21 cellular contexts compared by ENCODE assay signal in the genomic region with DNA sequence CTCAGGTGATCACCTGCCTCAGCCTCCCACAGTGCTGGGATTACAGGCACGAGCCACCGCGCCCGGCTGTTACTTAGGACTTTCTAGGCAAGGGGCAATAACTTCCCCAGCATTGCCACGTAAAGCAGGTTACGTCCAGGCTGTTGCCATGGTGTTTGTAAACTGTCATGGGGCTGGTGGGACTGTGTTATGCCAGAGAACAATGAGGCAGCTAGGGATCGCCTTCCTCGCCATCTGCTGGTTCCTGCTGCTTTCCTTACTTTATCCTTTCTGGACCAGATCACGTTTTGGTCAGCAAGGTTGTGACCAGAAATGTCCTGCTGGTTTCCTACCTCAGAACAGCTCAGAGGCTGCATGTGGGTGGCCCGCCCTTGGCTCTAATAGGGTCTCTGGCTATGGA. TPM values are rescaled to one million over a fixed set of nuclear protein-coding genes. Genes with fewer than 3 reads are reported as not detected.
DNase-seq lines count a peak whose midpoint lies in the region; ATAC-seq, FAIRE-seq and TF ChIP-seq lines count a peak whose summit lies in the region.
"Had no signal": no experiment of that assay in that cellular context is flagged by ENCODE, and none has a peak within 500 bp of the region (broad histone marks: within the 10 kb centered on the region; RNA-seq: fewer than 3 reads in every experiment).

No MANE protein-coding gene starts in this region.

- peaks cover 42% of the 10 kb centered on the region for H3K27me3 Mint-ChIP-seq in CD4-positive, alpha-beta T cell

- intact Hi-C loops in K562 (cut with micrococcal nuclease), result no loop called here
- intact Hi-C loops in CD4-positive, alpha-beta T cell (cut with DNase I, micrococcal nuclease), result no loop called here

- H4K8ac ChIP-seq in mesendoderm (ENCODE audit: low read depth, low read length), result no peak overlapping the region

- peak; percentile 32 for FAIRE-seq in K562 (lab: Jason Lieb, UNC)

- H3K9me1 ChIP-seq in K562 (ENCODE audit: control insufficient read depth, insufficient read depth, low read length), result no peaks in the 10 kb centered on the region

- peaks cover 4% of the 10 kb centered on the region for H3K9me3 Mint-ChIP-seq in CD4-positive, alpha-beta T cell

- no peak overlapping the region for H2BK5ac ChIP-seq in mesendoderm (ENCODE audit: low read length)

- H3K27ac Mint-ChIP-seq in CD4-positive, alpha-beta T cell, result no peak overlapping the region
- H3K27ac Mint-ChIP-seq: IgD-negative memory B cell had no signal

- CTCF ChIA-PET in K562 (lab: Yijun Ruan, JAX; ENCODE audit: low intra/inter-chr PET ratio), result no interaction called here
- CTCF ChIA-PET in CD4-positive, alpha-beta T cell (lab: Charles Lee), result no interaction called here

- H3K79me2 ChIP-seq in K562 (ENCODE audit: control insufficient read depth, insufficient read depth, low read length), result no peaks in the 10 kb centered on the region
- no peaks in the 10 kb centered on the region for H3K79me2 ChIP-seq in mesendoderm (ENCODE audit: control insufficient read depth, insufficient read depth, low read length)

- H3K4me3 ChIP-seq in K562, result no peak overlapping the region
- H3K4me3 ChIP-seq in mesendoderm (ENCODE audit: low read length), result no peak overlapping the region
- H3K4me3 ChIP-seq: HAP-1, SJSA1 had no signal

- no peaks in the 10 kb centered on the region for H3K36me3 Mint-ChIP-seq in CD4-positive, alpha-beta T cell (ENCODE audit: low read depth)

- no peak overlapping the region for H2AFZ ChIP-seq in K562 (ENCODE audit: low read depth, low read length)

- H3K9ac ChIP-seq in K562 (ENCODE audit: insufficient read depth in 1 of 2, low read depth in 2 of 2, low read length in 2 of 2) (no peak overlapping the region), mesendoderm (ENCODE audit: low read length) (no peak overlapping the region)

- TF ChIP-seq RAD21 in K562 (CRISPR knock-in tag; conservative IDR thresholded peaks at IDR 0.05 in 1 of 2, IDR thresholded peaks at IDR 0.05 in 1 of 2), result no peak

- H3K4ac ChIP-seq in mesendoderm (ENCODE audit: low read depth, low read length), result no peak overlapping the region

- no peak overlapping the region for H2BK120ac ChIP-seq in mesendoderm (ENCODE audit: low read depth, low read length)

- no peak overlapping the region for H3K56ac ChIP-seq in mesendoderm (ENCODE audit: low read length)

- H3K36me3 ChIP-seq in K562 (ENCODE audit: control insufficient read depth, insufficient read depth, low read length) (no peaks in the 10 kb centered on the region), mesendoderm (ENCODE audit: control insufficient read depth, insufficient read depth, low read length) (no peaks in the 10 kb centered on the region)
- H3K36me3 ChIP-seq: HAP-1, SJSA1 had no signal

- no peak overlapping the region for H2AK5ac ChIP-seq in mesendoderm (ENCODE audit: low read length)

- H3K9me3 ChIP-seq in K562 (replicated peaks; ENCODE audit: control insufficient read depth, insufficient read depth, low read depth, low read length), result peaks cover 21% of the 10 kb centered on the region
- peaks cover 9% of the 10 kb centered on the region for H3K9me3 ChIP-seq in CD4-positive, alpha-beta T cell (ENCODE audit: control insufficient read depth, low read length)

- H3K4me1 ChIP-seq in K562 (replicated peaks in 1 of 2; ENCODE audit: control insufficient read depth in 2 of 2, insufficient read depth in 2 of 2, low read length in 2 of 2), result peaks cover 0 to 43% of the 10 kb centered on the region in 2 experiments; a peak in 3 of 5 replicates
- H3K4me1 ChIP-seq in mesendoderm (ENCODE audit: control insufficient read depth, low read depth, low read length), result no peaks in the 10 kb centered on the region
- H3K4me1 ChIP-seq: HAP-1, SJSA1 had no signal

- H3K27ac ChIP-seq in K562 (ENCODE audit: extremely low read depth, low read depth, low read length) (no peak overlapping the region), mesendoderm (ENCODE audit: low read depth, low read length) (no peak overlapping the region)
- H3K27ac ChIP-seq in CD4-positive, alpha-beta T cell (ENCODE audit: low read depth, low read length), result no peak overlapping the region
- H3K27ac ChIP-seq: C4-2B, SJSA1 had no signal

- no TSS peak for BruUV-seq in K562 (replicated peaks; lab: Mats Ljungman, UMichigan)

- no peak overlapping the region for H3K23ac ChIP-seq in mesendoderm (ENCODE audit: low read length)

- POLR2A ChIA-PET in K562 (lab: Yijun Ruan, JAX), result no interaction called here
- POLR2A ChIA-PET in CD4-positive, alpha-beta T cell (lab: Charles Lee), result no interaction called here

- ATAC-seq in K562, result no peak
- no peak for ATAC-seq in CD4-positive, alpha-beta T cell (ENCODE audit: poor library complexity)
- no peak for ATAC-seq in HG02852 (IDR thresholded peaks at IDR 0.05; ENCODE audit: unreplicated experiment)
- ATAC-seq: Panc1 had no signal

- no peak overlapping the region for H3K4me3 Mint-ChIP-seq in CD4-positive, alpha-beta T cell
- H3K4me3 Mint-ChIP-seq: IgD-negative memory B cell had no signal

- no peaks in the 10 kb centered on the region for H3K4me1 Mint-ChIP-seq in CD4-positive, alpha-beta T cell (ENCODE audit: low read depth)
- H3K4me1 Mint-ChIP-seq: IgD-negative memory B cell had no signal

- DNase-seq in DMS53 (lab: John Stamatoyannopoulos, UW) (peak; percentile 19), DMS53 treated with DMSO at 0.1 percent for 48 hours (lab: John Stamatoyannopoulos, UW; ENCODE audit: unreplicated experiment) (no peak), G401 (ENCODE audit: low spot score) (peak; percentile 94), K562 (ENCODE audit: extremely low read depth in 1 of 4, low spot score in 3 of 4) (no peak), mesendoderm (peak; percentile 63), activated gamma-delta T cell treated with Interleukin-2 at 50 U/mL for 16 hours (no peak)
- DNase-seq in CD4-positive, alpha-beta T cell, result no peak
- DNase-seq: AML-193, DMS79, Kasumi-1, MM.1S, NCI-H1092, NCI-H1436 treated with DMSO at 0.1 percent for 48 hours, NCI-H226, SW 1271 had no signal

- H4K5ac ChIP-seq in mesendoderm (ENCODE audit: low read length), result no peak overlapping the region

- H3K27me3 ChIP-seq in K562 (ENCODE audit: control insufficient read depth in 2 of 2, insufficient read depth in 2 of 2, low read length in 2 of 2), result peaks cover 43 to 61% of the 10 kb centered on the region in 2 experiments; a peak in 4 of 5 replicates
- H3K27me3 ChIP-seq in mesendoderm (ENCODE audit: insufficient read depth, low read length, poor library complexity), result no peaks in the 10 kb centered on the region
- H3K27me3 ChIP-seq in CD4-positive, alpha-beta T cell (ENCODE audit: control insufficient read depth, insufficient read depth, low read length), result peaks cover 12% of the 10 kb centered on the region

- WGBS in K562 (ENCODE audit: insufficient coverage, low coverage, missing lambda C conversion rate), result 33% methylated on average over 10 of the region's 10 CpGs
- WGBS in mesendoderm (ENCODE audit: extremely low coverage, insufficient coverage, low lambda C conversion rate), result no CpG with 5 or more reads among the region's 10 CpGs

- peaks cover 13% of the 10 kb centered on the region for H4K20me1 ChIP-seq in K562 (replicated peaks; ENCODE audit: control insufficient read depth, insufficient read depth, low read length)

- no peak for TF ChIP-seq CTCF in K562 (IDR thresholded peaks at IDR 0.05 in 2 of 3, conservative IDR thresholded peaks at IDR 0.05 in 1 of 3; ENCODE audit: insufficient read depth in 2 of 3, low read depth in 1 of 3, low read length in 3 of 3)
- no peak for TF ChIP-seq CTCF in CD4-positive, alpha-beta T cell (IDR thresholded peaks at IDR 0.05)

- TF ChIP-seq EP300 in K562 (IDR thresholded peaks at IDR 0.05; ENCODE audit: low read length), result no peak

- no peak for TF ChIP-seq POLR2A in K562 (conservative IDR thresholded peaks at IDR 0.05)

- no peak overlapping the region for H2BK15ac ChIP-seq in mesendoderm (replicated peaks; ENCODE audit: low read depth)

- no peak overlapping the region for H3K18ac ChIP-seq in mesendoderm (ENCODE audit: low read length)

- no peaks in the 10 kb centered on the region for H3K79me1 ChIP-seq in mesendoderm (ENCODE audit: low read length)

- in situ Hi-C loops in G401 (cut with HindIII; ENCODE audit: low sequenced_read_pairs), result no loop called here
- in situ Hi-C loops in K562 (cut with MboI), result no loop called here

- no peak overlapping the region for H3K4me2 ChIP-seq in K562 (ENCODE audit: insufficient read depth, low read length)
- no peak overlapping the region for H3K4me2 ChIP-seq in mesendoderm (ENCODE audit: low read length)

TF ChIP-seq in K562, 482 proteins besides CTCF, POLR2A, EP300 and RAD21 (continues in another document):
- TF ChIP-seq, protein P1, sequence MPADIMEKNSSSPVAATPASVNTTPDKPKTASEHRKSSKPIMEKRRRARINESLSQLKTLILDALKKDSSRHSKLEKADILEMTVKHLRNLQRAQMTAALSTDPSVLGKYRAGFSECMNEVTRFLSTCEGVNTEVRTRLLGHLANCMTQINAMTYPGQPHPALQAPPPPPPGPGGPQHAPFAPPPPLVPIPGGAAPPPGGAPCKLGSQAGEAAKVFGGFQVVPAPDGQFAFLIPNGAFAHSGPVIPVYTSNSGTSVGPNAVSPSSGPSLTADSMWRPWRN (IDR thresholded peaks at IDR 0.05; ENCODE audit: low read depth), result no peak
- TF ChIP-seq ZNF12 (CRISPR knock-in tag; IDR thresholded peaks at IDR 0.05) (no peak), PYGO2 (tag; IDR thresholded peaks at IDR 0.05) (no peak), KLF6 (CRISPR knock-in tag; IDR thresholded peaks at IDR 0.05; ENCODE audit: borderline replicate concordance) (no peak)

RNA-seq across cellular contexts. Expression of a gene that starts 28.4 kb away (rescaled TPM):
- 25.8 and 48.9 TPM in 2 replicates for total RNA-seq in G401 (2014; rRNA removed; shearing (Covaris generic))
- total RNA-seq in K562 (2011; cell fraction: chromatin; rRNA removed; ENCODE audit: low replicate concordance), result 74.4 and 112 TPM in 2 replicates
- total RNA-seq in K562 (2011; cell fraction: nucleolus; rRNA removed), result 51.3 and 61.4 TPM in 2 replicates
- 61.1 and 63.4 TPM in 2 replicates for total RNA-seq in K562 (2011; cell fraction: nucleoplasm; rRNA removed)
- total RNA-seq in K562 (2014; rRNA removed), result 26.9 and 35.1 TPM in 2 replicates
- total RNA-seq in K562 (2014; rRNA removed; fragmentation: Illumina TruSeq; extraction: Trizol), result 16.0 and 16.3 TPM in 2 replicates
- 31.1 and 33.9 TPM in 2 replicates for total RNA-seq in K562 (2015; rRNA removed; fragmentation: Illumina TruSeq; extraction: Trizol)
- total RNA-seq in K562 (2021), result 81.3 and 88.7 TPM in 2 replicates
- polyA plus RNA-seq in K562 (2011; rRNA removed), result 12.5 and 15.8 TPM in 2 replicates
- polyA plus RNA-seq in K562 (2011; cell fraction: cytosol; rRNA removed), result 10.1 and 15.8 TPM in 2 replicates
- 43.3 and 65.6 TPM in 2 replicates for polyA plus RNA-seq in K562 (2011; cell fraction: nucleus; rRNA removed)
- 57.6 and 59.2 TPM in 2 replicates for polyA plus RNA-seq in K562 (2012)
- polyA plus RNA-seq in K562 (2014; fragmentation: Illumina TruSeq; extraction: Trizol), result 60.7 and 65.3 TPM in 2 replicates
- polyA plus RNA-seq in K562 (2014; fragmentation: Nextera tagmentation; extraction: Ambion mirVana), result 1 to 10 TPM; 1.7 to 2.0 TPM
- polyA plus RNA-seq in K562 (2014; rRNA removed), result 37.1 and 49.2 TPM in 2 replicates
- 7.9 and 9.1 TPM in 2 replicates for polyA minus RNA-seq in K562 (2011; rRNA and poly(A)+ RNA removed)
- 23.7 and 30.6 TPM in 2 replicates for polyA minus RNA-seq in K562 (2011; cell fraction: cytosol; rRNA and poly(A)+ RNA removed)
- polyA minus RNA-seq in K562 (2011; cell fraction: nucleus; rRNA and poly(A)+ RNA removed), result 17.5 and 19.1 TPM in 2 replicates
- 44.2 TPM for polyA plus RNA-seq in mesendoderm (2013, experiment 1 of 2)
- polyA plus RNA-seq in mesendoderm (2013, experiment 2 of 2), result 44.8 TPM
- total RNA-seq in CD4-positive, alpha-beta T cell, result 10 to 100 TPM; 92.6 to 93.7 TPM

Comparison
In these comparisons a context has a peak if more than half of its experiments do, and no peak if none do; other contexts are left out.
1. DNase-seq: peak in DMS53 (single experiment), G401 (single experiment) and mesendoderm (single experiment); none in DMS53 treated with DMSO at 0.1 percent for 48 hours (single experiment), K562 (0 of 4), CD4-positive, alpha-beta T cell (0 of 10) and activated gamma-delta T cell treated with Interleukin-2 at 50 U/mL for 16 hours (single experiment).